Comparison of ENCODE assay signal across 8 cellular contexts in the genomic region with DNA sequence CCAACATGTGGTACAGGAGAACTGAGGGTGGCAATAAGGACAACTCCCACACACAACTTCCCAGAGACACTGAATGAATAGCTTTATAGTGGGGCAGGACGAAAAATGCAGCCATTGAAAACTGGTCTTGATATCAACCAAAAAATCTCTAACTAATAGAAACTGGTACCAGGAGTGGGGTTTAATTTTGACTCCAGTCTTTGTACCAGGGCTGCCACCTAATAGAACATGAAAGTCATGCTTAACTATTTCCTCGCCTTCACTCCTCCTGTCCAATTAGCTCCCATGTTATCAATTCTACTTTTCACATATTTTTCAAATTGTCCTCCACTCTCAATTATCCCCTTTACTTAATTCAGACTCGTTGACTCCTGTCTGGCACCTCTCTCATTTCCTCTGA.
"Had no signal": no experiment of that assay in that cellular context is flagged by ENCODE, and none has a peak within 500 bp of the region (broad histone marks: within the 10 kb centered on the region; RNA-seq: fewer than 3 reads in every experiment).

No MANE protein-coding gene starts in this region.

- H3K27ac ChIP-seq: HL-60, KMS-11 had no signal

- DNase-seq: IMR-90, KBM-7, KG1 had no signal

- H3K4me2 ChIP-seq: KMS-11 had no signal

- H3K9ac ChIP-seq: KMS-11 had no signal

- ATAC-seq: HepG2 had no signal

- H3K27ac Mint-ChIP-seq: IgD-negative memory B cell had no signal

- FAIRE-seq: HepG2, HTR-8/SVneo had no signal

- H3K36me3 Mint-ChIP-seq: IgD-negative memory B cell had no signal
